In the genomic region with DNA sequence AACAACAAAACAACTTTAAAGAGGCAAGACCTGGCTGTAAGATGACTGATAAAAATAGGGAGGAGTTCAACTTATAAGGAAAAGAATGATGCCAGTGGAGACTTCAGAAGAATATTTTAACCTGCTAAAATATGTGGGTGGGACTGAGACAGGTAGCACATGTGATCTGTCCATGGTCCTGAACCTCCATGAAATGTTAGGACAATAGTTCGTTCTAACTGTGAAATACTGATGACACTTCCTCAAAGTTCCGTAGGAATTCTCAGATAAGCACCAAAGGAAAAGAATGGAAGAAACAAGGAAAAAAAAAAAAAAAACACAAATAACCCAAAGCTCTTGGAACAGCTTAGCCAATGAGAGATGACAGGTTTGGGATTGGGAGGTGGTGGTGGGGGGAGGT, we compare ENCODE assay signal across 10 cellular contexts. TPM values are rescaled to one million over a fixed set of nuclear protein-coding genes. Genes with fewer than 3 reads are reported as not detected.
A peak's percentile ranks its signal among the peaks of the same experiment; 100 is the strongest.
DNase-seq lines count a peak whose midpoint lies in the region; ATAC-seq and TF ChIP-seq lines count a peak whose summit lies in the region.
"Had no signal": no experiment of that assay in that cellular context is flagged by ENCODE, and none has a peak within 500 bp of the region (broad histone marks: within the 10 kb centered on the region; RNA-seq: fewer than 3 reads in every experiment).

No MANE protein-coding gene starts in this region.

- no peaks in the 10 kb centered on the region for H3K27me3 ChIP-seq in mesendoderm (ENCODE audit: insufficient read depth, low read length, poor library complexity)
- no peaks in the 10 kb centered on the region for H3K27me3 ChIP-seq in aorta (ENCODE audit: control insufficient read depth in 1 of 2, insufficient read depth in 2 of 2, low read length in 1 of 2)

- H3K36me3 Mint-ChIP-seq in endothelial cell (ENCODE audit: low read depth, unreplicated experiment) = peaks cover 4% of the 10 kb centered on the region
- peaks cover 3% of the 10 kb centered on the region for H3K36me3 Mint-ChIP-seq in activated naive CD8-positive, alpha-beta T cell treated with anti-CD3 and anti-CD28 coated beads for 36 hours

- TF ChIP-seq CTCF in HEK293 (tag by site-specific recombination; IDR thresholded peaks at IDR 0.05) (no peak), endothelial cell (IDR thresholded peaks at IDR 0.05; ENCODE audit: unreplicated experiment) (no peak)

- no peak overlapping the region for H3K56ac ChIP-seq in mesendoderm (ENCODE audit: low read length)

- no peak overlapping the region for H2BK120ac ChIP-seq in mesendoderm (ENCODE audit: low read depth, low read length)

- no peak overlapping the region for H4K8ac ChIP-seq in mesendoderm (ENCODE audit: low read depth, low read length)

- H3K9me3 ChIP-seq in HEK293 (ENCODE audit: control insufficient read depth, insufficient read depth, low read depth, low read length) (no peaks in the 10 kb centered on the region), aorta (ENCODE audit: control insufficient read depth, low read length) (no peaks in the 10 kb centered on the region)

- no peak overlapping the region for H4K5ac ChIP-seq in mesendoderm (ENCODE audit: low read length)

- H3K23ac ChIP-seq in mesendoderm (ENCODE audit: low read length) = no peak overlapping the region

- no peak overlapping the region for H3K4me3 Mint-ChIP-seq in endothelial cell (ENCODE audit: unreplicated experiment)
- no peak overlapping the region for H3K4me3 Mint-ChIP-seq in activated naive CD8-positive, alpha-beta T cell treated with anti-CD3 and anti-CD28 coated beads for 36 hours

- CTCF ChIA-PET in HEK293 (lab: Yijun Ruan, JAX) = interaction anchor here (0.7 kb wide), 1 partner anchor 337 kb away, joined by 3 read pairs; no protein-coding TSS in a partner anchor

- no peaks in the 10 kb centered on the region for H3K9me3 Mint-ChIP-seq in endothelial cell (ENCODE audit: unreplicated experiment)
- H3K9me3 Mint-ChIP-seq in activated naive CD8-positive, alpha-beta T cell treated with anti-CD3 and anti-CD28 coated beads for 36 hours = peaks cover 6% of the 10 kb centered on the region

- ATAC-seq in HG03354 (IDR thresholded peaks at IDR 0.05; ENCODE audit: poor library complexity, severe bottlenecking, unreplicated experiment) (no peak), aorta (ENCODE audit: low FRiP score) (no peak), HG02970 (IDR thresholded peaks at IDR 0.05; ENCODE audit: low FRiP score, unreplicated experiment) (no peak)

- peak; percentile 21 for DNase-seq in OCI-M1 (lab: John Stamatoyannopoulos, UW)
- DNase-seq in endothelial cell (ENCODE audit: low spot score) = peak; percentile 25
- DNase-seq in mesendoderm = peak; percentile 79
- DNase-seq in aorta = no peak
- DNase-seq in activated naive CD8-positive, alpha-beta T cell treated with anti-CD3 and anti-CD28 coated beads for 36 hours = no peak
- DNase-seq: NCI-H446 had no signal

- intact Hi-C loops in aorta (cut with DNase I) = no loop called here

- H3K4me3 ChIP-seq in HEK293 (ENCODE audit: low read depth, low read length) (no peak overlapping the region), mesendoderm (ENCODE audit: low read length) (no peak overlapping the region), aorta (ENCODE audit: low read length in 2 of 2) (no peak overlapping the region)
- H3K4me3 ChIP-seq: lung had no signal

- H2BK15ac ChIP-seq in mesendoderm (replicated peaks; ENCODE audit: low read depth) = no peak overlapping the region

- no peak overlapping the region for H3K9ac ChIP-seq in mesendoderm (ENCODE audit: low read length)

- no peak overlapping the region for H3K4ac ChIP-seq in mesendoderm (ENCODE audit: low read depth, low read length)

- H3K27me3 Mint-ChIP-seq in endothelial cell (ENCODE audit: unreplicated experiment) = no peaks in the 10 kb centered on the region
- H3K27me3 Mint-ChIP-seq in activated naive CD8-positive, alpha-beta T cell treated with anti-CD3 and anti-CD28 coated beads for 36 hours = peaks cover 16% of the 10 kb centered on the region

- no CpG with 5 or more reads among the region's 2 CpGs for WGBS in mesendoderm (ENCODE audit: extremely low coverage, insufficient coverage, low lambda C conversion rate)
- 23 to 29% methylated on average over 2 of the region's 2 CpGs for WGBS in aorta, 2 donors

- no peaks in the 10 kb centered on the region for H3K36me3 ChIP-seq in HEK293 (ENCODE audit: control insufficient read depth in 2 of 2, insufficient read depth in 1 of 2, low read length in 2 of 2)
- no peaks in the 10 kb centered on the region for H3K36me3 ChIP-seq in mesendoderm (ENCODE audit: control insufficient read depth, insufficient read depth, low read length)
- H3K36me3 ChIP-seq in aorta (ENCODE audit: control insufficient read depth in 1 of 2, insufficient read depth in 2 of 2, low read length in 1 of 2) = no peaks in the 10 kb centered on the region

- H3K4me1 Mint-ChIP-seq in endothelial cell (ENCODE audit: unreplicated experiment) = no peaks in the 10 kb centered on the region
- H3K4me1 Mint-ChIP-seq in activated naive CD8-positive, alpha-beta T cell treated with anti-CD3 and anti-CD28 coated beads for 36 hours = no peaks in the 10 kb centered on the region

- POLR2A ChIA-PET in HEK293 (lab: Yijun Ruan, JAX) = no interaction called here

- no peak overlapping the region for H3K18ac ChIP-seq in mesendoderm (ENCODE audit: low read length)

- no peak overlapping the region for H2BK5ac ChIP-seq in mesendoderm (ENCODE audit: low read length)

- H3K27ac ChIP-seq in HEK293 (ENCODE audit: extremely low read depth, low read depth, low read length) (no peak overlapping the region), mesendoderm (ENCODE audit: low read depth, low read length) (no peak overlapping the region), aorta (ENCODE audit: low read depth in 1 of 2, low read length in 2 of 2) (no peak overlapping the region)

- peaks cover 4% of the 10 kb centered on the region; the same call in 1 of the 2 replicates for H3K4me1 ChIP-seq in HEK293 (ENCODE audit: control insufficient read depth, insufficient read depth, low read length)
- H3K4me1 ChIP-seq in mesendoderm (ENCODE audit: control insufficient read depth, low read depth, low read length) = no peaks in the 10 kb centered on the region
- no peaks in the 10 kb centered on the region for H3K4me1 ChIP-seq in aorta (ENCODE audit: control insufficient read depth in 1 of 2, insufficient read depth in 2 of 2, low read length in 2 of 2)

- H3K79me2 ChIP-seq in mesendoderm (ENCODE audit: control insufficient read depth, insufficient read depth, low read length) = peaks cover 2% of the 10 kb centered on the region

- no peak overlapping the region for H3K4me2 ChIP-seq in mesendoderm (ENCODE audit: low read length)

- peaks cover 1% of the 10 kb centered on the region for H3K79me1 ChIP-seq in mesendoderm (ENCODE audit: low read length)

- no peak overlapping the region for H2AK5ac ChIP-seq in mesendoderm (ENCODE audit: low read length)

- H3K27ac Mint-ChIP-seq in endothelial cell (ENCODE audit: unreplicated experiment) = no peak overlapping the region
- no peak overlapping the region for H3K27ac Mint-ChIP-seq in activated naive CD8-positive, alpha-beta T cell treated with anti-CD3 and anti-CD28 coated beads for 36 hours

TF ChIP-seq in HEK293, 187 proteins besides CTCF, POLR2A, EP300 and RAD21:
- TF ChIP-seq, protein P1, sequence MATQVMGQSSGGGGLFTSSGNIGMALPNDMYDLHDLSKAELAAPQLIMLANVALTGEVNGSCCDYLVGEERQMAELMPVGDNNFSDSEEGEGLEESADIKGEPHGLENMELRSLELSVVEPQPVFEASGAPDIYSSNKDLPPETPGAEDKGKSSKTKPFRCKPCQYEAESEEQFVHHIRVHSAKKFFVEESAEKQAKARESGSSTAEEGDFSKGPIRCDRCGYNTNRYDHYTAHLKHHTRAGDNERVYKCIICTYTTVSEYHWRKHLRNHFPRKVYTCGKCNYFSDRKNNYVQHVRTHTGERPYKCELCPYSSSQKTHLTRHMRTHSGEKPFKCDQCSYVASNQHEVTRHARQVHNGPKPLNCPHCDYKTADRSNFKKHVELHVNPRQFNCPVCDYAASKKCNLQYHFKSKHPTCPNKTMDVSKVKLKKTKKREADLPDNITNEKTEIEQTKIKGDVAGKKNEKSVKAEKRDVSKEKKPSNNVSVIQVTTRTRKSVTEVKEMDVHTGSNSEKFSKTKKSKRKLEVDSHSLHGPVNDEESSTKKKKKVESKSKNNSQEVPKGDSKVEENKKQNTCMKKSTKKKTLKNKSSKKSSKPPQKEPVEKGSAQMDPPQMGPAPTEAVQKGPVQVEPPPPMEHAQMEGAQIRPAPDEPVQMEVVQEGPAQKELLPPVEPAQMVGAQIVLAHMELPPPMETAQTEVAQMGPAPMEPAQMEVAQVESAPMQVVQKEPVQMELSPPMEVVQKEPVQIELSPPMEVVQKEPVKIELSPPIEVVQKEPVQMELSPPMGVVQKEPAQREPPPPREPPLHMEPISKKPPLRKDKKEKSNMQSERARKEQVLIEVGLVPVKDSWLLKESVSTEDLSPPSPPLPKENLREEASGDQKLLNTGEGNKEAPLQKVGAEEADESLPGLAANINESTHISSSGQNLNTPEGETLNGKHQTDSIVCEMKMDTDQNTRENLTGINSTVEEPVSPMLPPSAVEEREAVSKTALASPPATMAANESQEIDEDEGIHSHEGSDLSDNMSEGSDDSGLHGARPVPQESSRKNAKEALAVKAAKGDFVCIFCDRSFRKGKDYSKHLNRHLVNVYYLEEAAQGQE (tag by site-specific recombination; IDR thresholded peaks at IDR 0.05) = peak; percentile 99
- TF ChIP-seq, protein P2, sequence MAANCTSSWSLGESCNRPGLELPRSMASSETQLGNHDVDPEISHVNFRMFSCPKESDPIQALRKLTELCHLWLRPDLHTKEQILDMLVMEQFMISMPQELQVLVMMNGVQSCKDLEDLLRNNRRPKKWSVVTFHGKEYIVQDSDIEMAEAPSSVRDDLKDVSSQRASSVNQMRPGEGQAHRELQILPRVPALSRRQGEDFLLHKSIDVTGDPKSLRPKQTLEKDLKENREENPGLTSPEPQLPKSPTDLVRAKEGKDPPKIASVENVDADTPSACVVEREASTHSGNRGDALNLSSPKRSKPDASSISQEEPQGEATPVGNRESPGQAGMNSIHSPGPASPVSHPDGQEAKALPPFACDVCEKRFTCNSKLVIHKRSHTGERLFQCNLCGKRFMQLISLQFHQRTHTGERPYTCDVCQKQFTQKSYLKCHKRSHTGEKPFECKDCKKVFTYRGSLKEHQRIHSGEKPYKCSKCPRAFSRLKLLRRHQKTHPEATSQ (tag by site-specific recombination; IDR thresholded peaks at IDR 0.05) = no peak

RNA-seq across cellular contexts. Expression of a gene that starts 44.7 kb away (rescaled TPM):
- 41.4 TPM for total RNA-seq in endothelial cell (ENCODE audit: unreplicated experiment)
- 9.7 TPM for polyA plus RNA-seq in mesendoderm (2013, experiment 1 of 2)
- polyA plus RNA-seq in mesendoderm (2013, experiment 2 of 2) = 10.0 TPM
- 10 to 100 TPM; 50.5 to 71.3 TPM for total RNA-seq in aorta
- polyA plus RNA-seq in aorta = 10 to 100 TPM in 1 of 2 donors, 1 to 10 TPM in 1; 8.1 to 15.5 TPM
- total RNA-seq in activated naive CD8-positive, alpha-beta T cell treated with anti-CD3 and anti-CD28 coated beads for 36 hours = 1 to 10 TPM; 2.7 to 3.0 TPM

Comparison
In these comparisons a context has a peak if more than half of its experiments do, and no peak if none do; other contexts are left out.
1. DNase-seq: peak in OCI-M1 (single experiment), endothelial cell (single experiment) and mesendoderm (single experiment); none in aorta (0 of 2) and activated naive CD8-positive, alpha-beta T cell treated with anti-CD3 and anti-CD28 coated beads for 36 hours (single experiment).
2. RNA of a gene that starts 44.7 kb away (total RNA-seq): 50.5 to 71.3 TPM in aorta and 41.4 TPM in endothelial cell (single experiment); 2.7 to 3.0 TPM in activated naive CD8-positive, alpha-beta T cell treated with anti-CD3 and anti-CD28 coated beads for 36 hours; every median in the first group is over 10 times any median in the second.